In genomic region chr11:134312807-134313206, GRCh38 we compare ENCODE assay signal across 2 cellular contexts.
TF ChIP-seq lines count a peak whose summit lies in the region.

No MANE protein-coding gene starts in this region.

TF ChIP-seq in GM23338, 12 proteins besides CTCF, POLR2A, EP300 and RAD21:
- TF ChIP-seq ZNF331 (CRISPR knock-in tag; IDR thresholded peaks at IDR 0.05; ENCODE audit: low read depth), result no peak
- no peak for TF ChIP-seq NANOG (IDR thresholded peaks at IDR 0.05; ENCODE audit: borderline replicate concordance)
- no peak for TF ChIP-seq JUNB (IDR thresholded peaks at IDR 0.05; ENCODE audit: unreplicated experiment)
- no peak for TF ChIP-seq REST (IDR thresholded peaks at IDR 0.05; ENCODE audit: unreplicated experiment)
- no peak for TF ChIP-seq EZH2phosphoT487 (IDR thresholded peaks at IDR 0.05; ENCODE audit: unreplicated experiment)
- no peak for TF ChIP-seq ETS1 (IDR thresholded peaks at IDR 0.05)
- TF ChIP-seq EZH2 (IDR thresholded peaks at IDR 0.05; ENCODE audit: low read depth, unreplicated experiment), result no peak
- no peak for TF ChIP-seq STAT1 (IDR thresholded peaks at IDR 0.05; ENCODE audit: unreplicated experiment)
- no peak for TF ChIP-seq POLR2AphosphoS5 (IDR thresholded peaks at IDR 0.05; ENCODE audit: low read depth)
- no peak for TF ChIP-seq ZNF114 (CRISPR knock-in tag; IDR thresholded peaks at IDR 0.05)
- TF ChIP-seq ZNF462 (CRISPR knock-in tag; IDR thresholded peaks at IDR 0.05), result no peak
- no peak for TF ChIP-seq CREB1 (CRISPR knock-in tag; IDR thresholded peaks at IDR 0.05; ENCODE audit: low read depth)

TF ChIP-seq in WTC11, 78 proteins besides CTCF, POLR2A, EP300 and RAD21:
- TF ChIP-seq ZBTB43 (CRISPR knock-in tag; IDR thresholded peaks at IDR 0.05) (no peak), MYBL2 (CRISPR knock-in tag; IDR thresholded peaks at IDR 0.05) (no peak), AR (CRISPR knock-in tag; IDR thresholded peaks at IDR 0.05) (no peak), ZNF671 (CRISPR knock-in tag; IDR thresholded peaks at IDR 0.05) (no peak), HMGA2 (CRISPR knock-in tag; IDR thresholded peaks at IDR 0.05) (no peak), ZNF416 (CRISPR knock-in tag; IDR thresholded peaks at IDR 0.05) (no peak), FOXP4 (CRISPR knock-in tag; IDR thresholded peaks at IDR 0.05) (no peak), TP53 (CRISPR knock-in tag; IDR thresholded peaks at IDR 0.05) (no peak), ARID4B (CRISPR knock-in tag; IDR thresholded peaks at IDR 0.05; ENCODE audit: borderline replicate concordance) (no peak), FOXP1 (CRISPR knock-in tag; IDR thresholded peaks at IDR 0.05; ENCODE audit: borderline replicate concordance) (no peak), SMAD3 (CRISPR knock-in tag; IDR thresholded peaks at IDR 0.05; ENCODE audit: borderline replicate concordance) (no peak)
